In genomic region chr17:38447502-38448095, GRCh38 we compare ENCODE assay signal across 11 cellular contexts. TPM values are rescaled to one million over a fixed set of nuclear protein-coding genes. Genes with fewer than 3 reads are reported as not detected.
DNase-seq lines count a peak whose midpoint lies in the region; ATAC-seq lines count a peak whose summit lies in the region.
"Had no signal": no experiment of that assay in that cellular context is flagged by ENCODE, and none has a peak within 500 bp of the region (broad histone marks: within the 10 kb centered on the region; RNA-seq: fewer than 3 reads in every experiment).

No MANE protein-coding gene starts in this region.

- H3K27me3 ChIP-seq in CD8-positive, alpha-beta memory T cell (ENCODE audit: insufficient read depth, low read length, poor library complexity, severe bottlenecking) = no peaks in the 10 kb centered on the region
- H3K27me3 ChIP-seq: uterus had no signal

- no peaks in the 10 kb centered on the region for H3K9me3 ChIP-seq in CD8-positive, alpha-beta memory T cell (ENCODE audit: low read length)
- H3K9me3 ChIP-seq: uterus had no signal

- no peaks in the 10 kb centered on the region for H3K36me3 Mint-ChIP-seq in CD8-positive, alpha-beta memory T cell

- no peak for ATAC-seq in GM19035 (IDR thresholded peaks at IDR 0.05; ENCODE audit: unreplicated experiment)

- no peak overlapping the region for H3K27ac ChIP-seq in CD8-positive, alpha-beta memory T cell (ENCODE audit: low read depth, low read length)
- H3K27ac ChIP-seq: VCaP had no signal

- no peaks in the 10 kb centered on the region for H3K9me3 Mint-ChIP-seq in CD8-positive, alpha-beta memory T cell

- peaks cover 3 to 8% (median 6%) of the 10 kb centered on the region in 3 donors for H3K4me1 Mint-ChIP-seq in CD8-positive, alpha-beta memory T cell

- no peak overlapping the region for H3K4me3 Mint-ChIP-seq in CD8-positive, alpha-beta memory T cell

- peak; percentile 1 for DNase-seq in COLO668 (lab: John Stamatoyannopoulos, UW; ENCODE audit: unreplicated experiment)
- DNase-seq in HT-29 (ENCODE audit: low spot score) = peak; percentile 95
- peak; percentile 38 for DNase-seq in dermis blood vessel endothelial cell
- peak; percentile 47 for DNase-seq in myocyte (ENCODE audit: low read depth)
- no peak for DNase-seq in T-helper 1 cell
- DNase-seq in NCI-H1105 (lab: John Stamatoyannopoulos, UW) = no peak
- no peak for DNase-seq in CD8-positive, alpha-beta memory T cell
- DNase-seq: NCI-H187 treated with DMSO at 0.1 percent for 48 hours, uterus had no signal

- POLR2A ChIA-PET in CD8-positive, alpha-beta memory T cell (lab: Charles Lee) = no interaction called here

- H3K36me3 ChIP-seq in CD8-positive, alpha-beta memory T cell (ENCODE audit: insufficient read depth, low read length) = no peaks in the 10 kb centered on the region
- H3K36me3 ChIP-seq: uterus had no signal

- peaks cover 4% of the 10 kb centered on the region for H3K4me1 ChIP-seq in CD8-positive, alpha-beta memory T cell (ENCODE audit: insufficient read depth, low read length)

- no peak overlapping the region for H3K27ac Mint-ChIP-seq in CD8-positive, alpha-beta memory T cell

- no peak overlapping the region for H3K4me3 ChIP-seq in CD8-positive, alpha-beta memory T cell (ENCODE audit: low read length)
- H3K4me3 ChIP-seq: uterus had no signal

- H3K27me3 Mint-ChIP-seq in CD8-positive, alpha-beta memory T cell = peaks cover 18 to 35% of the 10 kb centered on the region in 2 donors

- CTCF ChIA-PET in CD8-positive, alpha-beta memory T cell (lab: Charles Lee) = interaction anchor here (0.9 kb wide), 1 partner anchor 99 kb away, joined by 3 read pairs; no protein-coding TSS in a partner anchor

RNA-seq across cellular contexts. Expression of gene ARHGAP23, which starts 19.3 kb away (rescaled TPM):
- 326 and 391 TPM in 2 replicates for total RNA-seq in HT-29 (2014; rRNA removed; shearing (Covaris generic))
- 34.9 and 104 TPM in 2 replicates for total RNA-seq in dermis blood vessel endothelial cell
- total RNA-seq in myocyte = 68.6 and 73.9 TPM in 2 replicates
- 98.4 TPM for polyA plus RNA-seq in myocyte (2012)
- 1 to 10 TPM in 1 of 2 experiments, under 1 TPM in 1; 0.48 to 1.0 TPM for total RNA-seq in CD8-positive, alpha-beta memory T cell
- polyA plus RNA-seq in CD8-positive, alpha-beta memory T cell = not detected

Comparison
In these comparisons a context has a peak if more than half of its experiments do, and no peak if none do; other contexts are left out.
1. DNase-seq: peak in COLO668 (single experiment), HT-29 (single experiment), dermis blood vessel endothelial cell (single experiment) and myocyte (single experiment); none in T-helper 1 cell (0 of 5), NCI-H1105 (single experiment) and CD8-positive, alpha-beta memory T cell (0 of 5).
2. RNA of gene ARHGAP23, which starts 19.3 kb away (total RNA-seq): 326 to 391 TPM in HT-29, 68.6 to 73.9 TPM in myocyte and 34.9 to 104 TPM in dermis blood vessel endothelial cell; 0.48 to 1.0 TPM in CD8-positive, alpha-beta memory T cell; every median in the first group is over 10 times any median in the second.